In the genomic region with DNA sequence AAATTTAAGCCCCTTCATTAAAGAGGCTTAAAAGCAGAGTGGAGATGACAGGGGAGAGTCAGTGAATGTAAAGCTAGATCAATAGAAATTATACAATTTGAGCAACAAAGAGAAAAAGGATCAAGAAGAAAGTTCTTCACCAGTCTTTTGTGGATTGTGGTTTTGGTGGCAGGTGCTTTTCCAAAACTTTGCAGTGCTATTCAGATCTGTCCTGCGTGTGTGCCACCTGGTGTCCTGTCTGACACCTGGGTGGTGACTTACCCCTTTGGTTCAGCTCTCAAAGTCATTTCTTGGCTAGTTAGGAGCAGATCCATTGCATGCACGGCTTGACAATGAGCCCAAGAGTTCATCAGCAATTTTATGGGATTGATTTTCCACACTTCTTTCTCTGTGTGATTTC, we compare ENCODE assay signal across 21 cellular contexts.
A peak's percentile ranks its signal among the peaks of the same experiment; 100 is the strongest.
DNase-seq lines count a peak whose midpoint lies in the region; ATAC-seq and TF ChIP-seq lines count a peak whose summit lies in the region.
"Had no signal": no experiment of that assay in that cellular context is flagged by ENCODE, and none has a peak within 500 bp of the region (broad histone marks: within the 10 kb centered on the region; RNA-seq: fewer than 3 reads in every experiment).

No MANE protein-coding gene starts in this region.

- no peaks in the 10 kb centered on the region for H3K9me3 Mint-ChIP-seq in endodermal cell
- H3K9me3 Mint-ChIP-seq: CD8-positive, alpha-beta T cell had no signal

- H3K4me2 ChIP-seq in DND-41 (ENCODE audit: insufficient read depth, low read length) = no peak overlapping the region
- no peak overlapping the region for H3K4me2 ChIP-seq in MM.1S (ENCODE audit: low read depth, low read length)
- H3K4me2 ChIP-seq: BLaER1 had no signal

- H3K79me2 ChIP-seq in DND-41 (ENCODE audit: insufficient read depth, low read length) = no peaks in the 10 kb centered on the region
- H3K79me2 ChIP-seq in MM.1S (ENCODE audit: low read length) = no peaks in the 10 kb centered on the region

- H3K4me3 Mint-ChIP-seq in endodermal cell = no peak overlapping the region
- H3K4me3 Mint-ChIP-seq: B cell; CD4-positive, CD25-positive, alpha-beta regulatory T cell; CD8-positive, alpha-beta T cell had no signal

- no peaks in the 10 kb centered on the region for H3K9me2 ChIP-seq in MM.1S (replicated peaks; ENCODE audit: insufficient read depth, low read length)

- H3K36me3 ChIP-seq in DND-41 (ENCODE audit: insufficient read depth, low read length) (no peaks in the 10 kb centered on the region), MM.1S (replicated peaks; ENCODE audit: insufficient read depth, low read length) (no peaks in the 10 kb centered on the region), endodermal cell (ENCODE audit: control insufficient read depth, insufficient read depth, low read length) (no peaks in the 10 kb centered on the region)
- H3K36me3 ChIP-seq: BLaER1 had no signal

- H3F3A ChIP-seq in MM.1S (ENCODE audit: insufficient read depth, low read length) = no peaks in the 10 kb centered on the region

- H3K27ac Mint-ChIP-seq in endodermal cell = no peak overlapping the region
- H3K27ac Mint-ChIP-seq: B cell; CD8-positive, alpha-beta T cell had no signal

- 71 to 83% methylated on average over 2 of the region's 2 CpGs for WGBS in endodermal cell (ENCODE audit: insufficient coverage in 1 of 2, insufficient read length in 1 of 2), 2 experiments

- no peak overlapping the region for H3K27ac ChIP-seq in DND-41 (ENCODE audit: low read length)
- H3K27ac ChIP-seq in MM.1S (ENCODE audit: low read length) = no peak overlapping the region
- no peak overlapping the region for H3K27ac ChIP-seq in endodermal cell (ENCODE audit: low read depth, low read length)
- H3K27ac ChIP-seq: 22Rv1, BLaER1, C4-2B, GM23248 had no signal

- no peak overlapping the region for H2AFZ ChIP-seq in DND-41 (ENCODE audit: low read depth, low read length)
- no peak overlapping the region for H2AFZ ChIP-seq in MM.1S (ENCODE audit: low read length)
- H2AFZ ChIP-seq: GM23248 had no signal

- DNase-seq in NCI-H2107 treated with DMSO at 0.1 percent for 48 hours (lab: John Stamatoyannopoulos, UW; ENCODE audit: unreplicated experiment) (peak; percentile 51), NCI-H2107 (lab: John Stamatoyannopoulos, UW) (no peak), DND-41 (peak; percentile 47), MM.1S (peak; percentile 24), endodermal cell (no peak), NCI-H2196 (lab: John Stamatoyannopoulos, UW; ENCODE audit: unreplicated experiment) (no peak)
- DNase-seq: Caco-2; CD4-positive, CD25-positive, alpha-beta regulatory T cell; CD8-positive, alpha-beta T cell; DMS153; EL; GDM1; GM23248; H7; HCEC 1CT had no signal

- no peak overlapping the region for H3K4me3 ChIP-seq in DND-41 (ENCODE audit: low read depth in 1 of 2, low read length in 2 of 2)
- no peak overlapping the region for H3K4me3 ChIP-seq in MM.1S (ENCODE audit: low read length)
- H3K4me3 ChIP-seq in endodermal cell (ENCODE audit: low read length) = no peak overlapping the region
- H3K4me3 ChIP-seq: BLaER1, GM12878, GM23248 had no signal

- no peaks in the 10 kb centered on the region for H3K27me3 ChIP-seq in DND-41 (ENCODE audit: insufficient read depth, low read length, poor library complexity)
- no peaks in the 10 kb centered on the region for H3K27me3 ChIP-seq in MM.1S (replicated peaks; ENCODE audit: insufficient read depth, low read length)
- no peaks in the 10 kb centered on the region for H3K27me3 ChIP-seq in endodermal cell (ENCODE audit: control insufficient read depth, insufficient read depth, low read length, poor library complexity, severe bottlenecking)
- H3K27me3 ChIP-seq: BLaER1 had no signal

- H3K36me3 Mint-ChIP-seq in endodermal cell (ENCODE audit: low read depth) = no peaks in the 10 kb centered on the region
- H3K36me3 Mint-ChIP-seq: CD4-positive, CD25-positive, alpha-beta regulatory T cell; CD8-positive, alpha-beta T cell had no signal

- peak; percentile 80 for ATAC-seq in DND-41 (ENCODE audit: insufficient read depth, low read depth)
- ATAC-seq in HG03442 (IDR thresholded peaks at IDR 0.05; ENCODE audit: unreplicated experiment) = no peak
- ATAC-seq: CD8-positive, alpha-beta T cell; GM12878 had no signal

- H3K4me1 Mint-ChIP-seq in endodermal cell = peaks cover 6% of the 10 kb centered on the region
- H3K4me1 Mint-ChIP-seq: B cell; CD4-positive, CD25-positive, alpha-beta regulatory T cell had no signal

- no peaks in the 10 kb centered on the region for H4K20me1 ChIP-seq in DND-41 (ENCODE audit: insufficient read depth, low read length)
- no peaks in the 10 kb centered on the region for H4K20me1 ChIP-seq in MM.1S (ENCODE audit: insufficient read depth, low read length)
- H4K20me1 ChIP-seq: BLaER1 had no signal

- H3K9ac ChIP-seq in DND-41 (ENCODE audit: low read depth, low read length) (no peak overlapping the region), MM.1S (ENCODE audit: low read length) (no peak overlapping the region), endodermal cell (ENCODE audit: extremely low read depth, low read length, poor library complexity, severe bottlenecking) (no peak overlapping the region)
- H3K9ac ChIP-seq: BLaER1, GM23248 had no signal

- H3K27me3 Mint-ChIP-seq in endodermal cell (ENCODE audit: insufficient read depth) = no peaks in the 10 kb centered on the region
- H3K27me3 Mint-ChIP-seq: B cell had no signal

- H3K4me1 ChIP-seq in DND-41 (ENCODE audit: insufficient read depth, low read length) = no peaks in the 10 kb centered on the region
- 0 out of 2 replicates have a peak, but pooled peaks cover 3% of the 10 kb centered on the region for H3K4me1 ChIP-seq in MM.1S (ENCODE audit: low read length)
- H3K4me1 ChIP-seq in endodermal cell (ENCODE audit: control insufficient read depth, insufficient read depth, low read length) = no peaks in the 10 kb centered on the region

- TF ChIP-seq CTCF in DND-41 (IDR thresholded peaks at IDR 0.05; ENCODE audit: borderline replicate concordance, extremely low read depth, low read length, poor library complexity, severe bottlenecking) (peak; percentile 23), MM.1S (IDR thresholded peaks at IDR 0.05; ENCODE audit: low read length) (peak; percentile 21; the same call in 1 of the 2 replicates), endodermal cell (conservative IDR thresholded peaks at IDR 0.05) (peak; percentile 16)

- H3K9me3 ChIP-seq in DND-41 (ENCODE audit: insufficient read depth, low read length, severe bottlenecking) (no peaks in the 10 kb centered on the region), MM.1S (replicated peaks; ENCODE audit: insufficient read depth, low read length) (no peaks in the 10 kb centered on the region), endodermal cell (ENCODE audit: control insufficient read depth, low read length) (no peaks in the 10 kb centered on the region)
- H3K9me3 ChIP-seq: BLaER1, Caco-2 had no signal

Comparison
In these comparisons a context has a peak if more than half of its experiments do, and no peak if none do; other contexts are left out.
1. DNase-seq: peak in NCI-H2107 treated with DMSO at 0.1 percent for 48 hours (single experiment), DND-41 (single experiment) and MM.1S (single experiment); none in NCI-H2107 (single experiment), endodermal cell (single experiment) and NCI-H2196 (single experiment).
2. Peak in every context shown above with its lines, with median percentiles within 50 percentile points of each other: CTCF ChIP-seq.